In genomic region chr18:54984908-54985307, GRCh38 we compare ENCODE assay signal across 38 cellular contexts. TPM values are rescaled to one million over a fixed set of nuclear protein-coding genes. Genes with fewer than 3 reads are reported as not detected.
"Had no signal": no experiment of that assay in that cellular context is flagged by ENCODE, and none has a peak within 500 bp of the region (broad histone marks: within the 10 kb centered on the region; RNA-seq: fewer than 3 reads in every experiment).

No MANE protein-coding gene starts in this region.

- H3K27ac ChIP-seq: adrenal gland, ascending aorta, body of pancreas, brain microvascular endothelial cell, breast epithelium, cardiac muscle cell had no signal

- ATAC-seq: activated naive CD4-positive, alpha-beta T cell treated with anti-CD3 and anti-CD28 coated beads, Interleukin-2, amount 50 U/mL, for 72 hours; activated naive CD8-positive, alpha-beta T cell treated with anti-CD3 and anti-CD28 coated beads, Interleukin-2, amount 50 U/mL, for 24 hours; activated T-cell treated with anti-CD3 and anti-CD28 coated beads, Interleukin-2, amount 50 U/mL, for 4 hours; activated T-cell treated with anti-CD3 and anti-CD28 coated beads, Interleukin-2, amount 50 U/mL, for 72 hours; body of pancreas had no signal

- DNase-seq: activated effector memory CD4-positive, alpha-beta T cell treated with anti-CD3 and anti-CD28 coated beads, Interleukin-2, amount 50 U/mL, for 16 hours; activated effector memory CD4-positive, alpha-beta T cell treated with Interleukin-2 at 50 U/mL for 16 hours; activated gamma-delta T cell; activated gamma-delta T cell treated with Interleukin-2 at 50 U/mL for 16 hours; activated naive CD4-positive, alpha-beta T cell; activated naive CD4-positive, alpha-beta T cell treated with anti-CD3 and anti-CD28 coated beads for 36 hours; activated naive CD4-positive, alpha-beta T cell treated with anti-CD3 and anti-CD28 coated beads, Interleukin-2, amount 10 ng/mL, durations not matched to agents 7 days and 5 days; activated naive CD4-positive, alpha-beta T cell treated with anti-CD3 and anti-CD28 coated beads, Interleukin-2, amount 50 U/mL, for 16 hours; activated naive CD4-positive, alpha-beta T cell treated with Interleukin-2 at 50 U/mL for 16 hours; activated naive CD8-positive, alpha-beta T cell treated with anti-CD3 and anti-CD28 coated beads for 36 hours; activated naive CD8-positive, alpha-beta T cell treated with anti-CD3 and anti-CD28 coated beads, Interleukin-2, amount 10 ng/mL, durations not matched to agents 7 days and 5 days; activated naive CD8-positive, alpha-beta T cell treated with anti-CD3 and anti-CD28 coated beads, Interleukin-2, amount 50 U/mL, for 24 hours; activated T-cell treated with anti-CD3 and anti-CD28 coated beads for 4 hours; activated T-cell treated with anti-CD3 and anti-CD28 coated beads, Interleukin-2, amount 50 U/mL, for 1 hour; activated T-cell treated with anti-CD3 and anti-CD28 coated beads, Interleukin-2, amount 50 U/mL, for 4 hours; activated T-cell treated with anti-CD3 and anti-CD28 coated beads, Interleukin-2, amount 50 U/mL, for 48 hours; activated T-cell treated with anti-CD3 and anti-CD28 coated beads, Interleukin-2, amount 50 U/mL, for 72 hours; adrenal gland; amniotic stem cell; amygdala; anterior cingulate cortex; aorta; body of pancreas; brain microvascular endothelial cell; caudate nucleus; central memory CD4-positive, alpha-beta T cell; cerebellar nuclear complex had no signal

- H3K27me3 Mint-ChIP-seq: brain had no signal

- H3K27me3 ChIP-seq: ascending aorta, body of pancreas, brain microvascular endothelial cell, breast epithelium, cardiac muscle cell had no signal

- H3K4me1 ChIP-seq: adrenal gland, ascending aorta, body of pancreas, breast epithelium had no signal

- H3K36me3 ChIP-seq: adrenal gland, ascending aorta, brain microvascular endothelial cell, breast epithelium, cardiac muscle cell had no signal

- H3K4me3 ChIP-seq: adrenal gland, ascending aorta, body of pancreas, breast epithelium, cardiac muscle cell had no signal

- H3K9me3 ChIP-seq: adrenal gland, ascending aorta, body of pancreas, breast epithelium had no signal

- H3K27ac Mint-ChIP-seq: activated naive CD4-positive, alpha-beta T cell treated with anti-CD3 and anti-CD28 coated beads for 36 hours; activated naive CD4-positive, alpha-beta T cell treated with anti-CD3 and anti-CD28 coated beads, Interleukin-2, amount 10 ng/mL, durations not matched to agents 7 days and 5 days; activated naive CD4-positive, alpha-beta T cell treated with anti-CD3 and anti-CD28 coated beads, Interleukin-2, amount 50 U/mL, for 24 hours; activated naive CD8-positive, alpha-beta T cell; activated naive CD8-positive, alpha-beta T cell treated with anti-CD3 and anti-CD28 coated beads for 36 hours; activated naive CD8-positive, alpha-beta T cell treated with anti-CD3 and anti-CD28 coated beads, Interleukin-2, amount 10 ng/mL, durations not matched to agents 7 days and 5 days; activated naive CD8-positive, alpha-beta T cell treated with anti-CD3 and anti-CD28 coated beads, Interleukin-2, amount 50 U/mL, for 24 hours; activated T-cell treated with anti-CD3 and anti-CD28 coated beads, Interleukin-2, amount 50 U/mL, for 72 hours; activated T-helper 1 cell treated with anti-CD3 and anti-CD28 coated beads, Interleukin-12 subunit alpha, Interleukin-12 subunit beta, Interleukin-2, Interleukin-4 antibody, amounts not matched to agents 30 ng/mL and 10 ng/mL and 1 ng/mL, durations not matched to agents 14 hours and 24 hours and 36 hours; activated T-helper 2 cell treated with anti-CD3 and anti-CD28 coated beads, Interferon-gamma antibody, Interleukin-2, Interleukin-4, amounts not matched to agents 10 μg/mL and 5 μg/mL and 100 μg/mL, durations not matched to agents 14 hours and 24 hours and 36 hours had no signal

- H3K4me1 Mint-ChIP-seq: activated naive CD4-positive, alpha-beta T cell treated with anti-CD3 and anti-CD28 coated beads, Interleukin-2, amount 10 ng/mL, durations not matched to agents 7 days and 5 days; activated naive CD4-positive, alpha-beta T cell treated with anti-CD3 and anti-CD28 coated beads, Interleukin-2, amount 50 U/mL, for 24 hours; activated naive CD8-positive, alpha-beta T cell treated with anti-CD3 and anti-CD28 coated beads for 36 hours; activated naive CD8-positive, alpha-beta T cell treated with anti-CD3 and anti-CD28 coated beads, Interleukin-2, amount 10 ng/mL, durations not matched to agents 7 days and 5 days; activated naive CD8-positive, alpha-beta T cell treated with anti-CD3 and anti-CD28 coated beads, Interleukin-2, amount 50 U/mL, for 24 hours; central memory CD8-positive, alpha-beta T cell had no signal

- H3K9me3 Mint-ChIP-seq: activated naive CD4-positive, alpha-beta T cell treated with anti-CD3 and anti-CD28 coated beads for 36 hours; activated naive CD4-positive, alpha-beta T cell treated with anti-CD3 and anti-CD28 coated beads, Interleukin-2, amount 10 ng/mL, durations not matched to agents 7 days and 5 days; activated naive CD4-positive, alpha-beta T cell treated with anti-CD3 and anti-CD28 coated beads, Interleukin-2, amount 50 U/mL, for 24 hours; activated naive CD4-positive, alpha-beta T cell treated with anti-CD3 and anti-CD28 coated beads, Interleukin-2, amount 50 U/mL, for 72 hours; activated naive CD8-positive, alpha-beta T cell treated with anti-CD3 and anti-CD28 coated beads for 36 hours; activated naive CD8-positive, alpha-beta T cell treated with anti-CD3 and anti-CD28 coated beads, Interleukin-2, amount 10 ng/mL, durations not matched to agents 7 days and 5 days; activated naive CD8-positive, alpha-beta T cell treated with anti-CD3 and anti-CD28 coated beads, Interleukin-2, amount 50 U/mL, for 24 hours; activated T-cell treated with anti-CD3 and anti-CD28 coated beads, Interleukin-2, amount 50 U/mL, for 4 hours; activated T-cell treated with anti-CD3 and anti-CD28 coated beads, Interleukin-2, amount 50 U/mL, for 72 hours; activated T-helper 1 cell treated with anti-CD3 and anti-CD28 coated beads, Interleukin-12 subunit alpha, Interleukin-12 subunit beta, Interleukin-2, Interleukin-4 antibody, amounts not matched to agents 30 ng/mL and 10 ng/mL and 1 ng/mL, durations not matched to agents 14 hours and 24 hours and 36 hours; activated T-helper 2 cell treated with anti-CD3 and anti-CD28 coated beads, Interferon-gamma antibody, Interleukin-2, Interleukin-4, amounts not matched to agents 10 μg/mL and 5 μg/mL and 100 μg/mL, durations not matched to agents 14 hours and 24 hours and 36 hours; central memory CD8-positive, alpha-beta T cell had no signal

- H3K4me3 Mint-ChIP-seq: activated naive CD4-positive, alpha-beta T cell treated with anti-CD3 and anti-CD28 coated beads for 36 hours; activated naive CD4-positive, alpha-beta T cell treated with anti-CD3 and anti-CD28 coated beads, Interleukin-2, amount 10 ng/mL, durations not matched to agents 7 days and 5 days; activated naive CD4-positive, alpha-beta T cell treated with anti-CD3 and anti-CD28 coated beads, Interleukin-2, amount 50 U/mL, for 24 hours; activated naive CD8-positive, alpha-beta T cell; activated naive CD8-positive, alpha-beta T cell treated with anti-CD3 and anti-CD28 coated beads for 36 hours; activated naive CD8-positive, alpha-beta T cell treated with anti-CD3 and anti-CD28 coated beads, Interleukin-2, amount 10 ng/mL, durations not matched to agents 7 days and 5 days; activated naive CD8-positive, alpha-beta T cell treated with anti-CD3 and anti-CD28 coated beads, Interleukin-2, amount 50 U/mL, for 24 hours; activated T-cell treated with anti-CD3 and anti-CD28 coated beads, Interleukin-2, amount 50 U/mL, for 4 hours; activated T-cell treated with anti-CD3 and anti-CD28 coated beads, Interleukin-2, amount 50 U/mL, for 72 hours; activated T-helper 1 cell treated with anti-CD3 and anti-CD28 coated beads, Interleukin-12 subunit alpha, Interleukin-12 subunit beta, Interleukin-2, Interleukin-4 antibody, amounts not matched to agents 30 ng/mL and 10 ng/mL and 1 ng/mL, durations not matched to agents 14 hours and 24 hours and 36 hours; brain; central memory CD8-positive, alpha-beta T cell had no signal

- H3K36me3 Mint-ChIP-seq: activated naive CD4-positive, alpha-beta T cell treated with anti-CD3 and anti-CD28 coated beads, Interleukin-2, amount 10 ng/mL, durations not matched to agents 7 days and 5 days; activated naive CD4-positive, alpha-beta T cell treated with anti-CD3 and anti-CD28 coated beads, Interleukin-2, amount 50 U/mL, for 24 hours; activated naive CD4-positive, alpha-beta T cell treated with anti-CD3 and anti-CD28 coated beads, Interleukin-2, amount 50 U/mL, for 72 hours; activated naive CD8-positive, alpha-beta T cell; activated naive CD8-positive, alpha-beta T cell treated with anti-CD3 and anti-CD28 coated beads for 36 hours; activated naive CD8-positive, alpha-beta T cell treated with anti-CD3 and anti-CD28 coated beads, Interleukin-2, amount 10 ng/mL, durations not matched to agents 7 days and 5 days; brain had no signal

RNA-seq across cellular contexts. Expression of gene CCDC68, which starts 25.6 kb away (rescaled TPM):
- total RNA-seq: activated naive CD4-positive, alpha-beta T cell treated with anti-CD3 and anti-CD28 coated beads for 36 hours; activated naive CD4-positive, alpha-beta T cell treated with anti-CD3 and anti-CD28 coated beads, Interleukin-2, amount 50 U/mL, for 72 hours; activated naive CD8-positive, alpha-beta T cell treated with anti-CD3 and anti-CD28 coated beads for 36 hours; activated naive CD8-positive, alpha-beta T cell treated with anti-CD3 and anti-CD28 coated beads, Interleukin-2, amount 10 ng/mL, durations not matched to agents 7 days and 5 days; activated T-cell treated with anti-CD3 and anti-CD28 coated beads, Interleukin-2, amount 50 U/mL, for 4 hours; activated T-cell treated with anti-CD3 and anti-CD28 coated beads, Interleukin-2, amount 50 U/mL, for 72 hours; activated T-helper 1 cell treated with anti-CD3 and anti-CD28 coated beads, Interleukin-12 subunit alpha, Interleukin-12 subunit beta, Interleukin-2, Interleukin-4 antibody, amounts not matched to agents 30 ng/mL and 10 ng/mL and 1 ng/mL, durations not matched to agents 14 hours and 24 hours and 36 hours; activated T-helper 2 cell treated with anti-CD3 and anti-CD28 coated beads, Interferon-gamma antibody, Interleukin-2, Interleukin-4, amounts not matched to agents 10 μg/mL and 5 μg/mL and 100 μg/mL, durations not matched to agents 14 hours and 24 hours and 36 hours; chondrocyte had no signal
